In genomic region chr2:154143105-154143504, GRCh38 we compare ENCODE assay signal across 18 cellular contexts.
"Had no signal": no experiment of that assay in that cellular context is flagged by ENCODE, and none has a peak within 500 bp of the region (broad histone marks: within the 10 kb centered on the region; RNA-seq: fewer than 3 reads in every experiment).

No MANE protein-coding gene starts in this region.

- H3K79me2 ChIP-seq: hepatocyte had no signal

- H3K4me3 ChIP-seq: cardiac muscle cell, hepatocyte, psoas muscle, right lobe of liver, stomach, testis had no signal

- ATAC-seq: esophagus mucosa, psoas muscle, right lobe of liver had no signal

- H3K4me1 Mint-ChIP-seq: immature natural killer cell, nephron had no signal

- H3K4me1 ChIP-seq: psoas muscle, right lobe of liver, stomach, testis had no signal

- H3K9me3 Mint-ChIP-seq: activated T-helper 2 cell treated with anti-CD3 and anti-CD28 coated beads, Interferon-gamma antibody, Interleukin-2, Interleukin-4, amounts not matched to agents 10 μg/mL and 5 μg/mL and 100 μg/mL, durations not matched to agents 14 hours and 24 hours and 36 hours; nephron had no signal

- H3K27me3 ChIP-seq: cardiac muscle cell, hepatocyte, right lobe of liver, stomach, testis had no signal

- H3K36me3 ChIP-seq: cardiac muscle cell, right lobe of liver, stomach had no signal

- H2AFZ ChIP-seq: hepatocyte had no signal

- H3K9me3 ChIP-seq: psoas muscle, right lobe of liver, stomach, testis had no signal

- H3K27ac ChIP-seq: cardiac muscle cell, hepatocyte, psoas muscle, right lobe of liver, stomach, testis had no signal

- H3K27ac Mint-ChIP-seq: activated naive CD4-positive, alpha-beta T cell treated with anti-CD3 and anti-CD28 coated beads for 36 hours; activated T-helper 2 cell treated with anti-CD3 and anti-CD28 coated beads, Interferon-gamma antibody, Interleukin-2, Interleukin-4, amounts not matched to agents 10 μg/mL and 5 μg/mL and 100 μg/mL, durations not matched to agents 14 hours and 24 hours and 36 hours; immature natural killer cell; nephron had no signal

- H3K4me2 ChIP-seq: hepatocyte had no signal

- H3K36me3 Mint-ChIP-seq: immature natural killer cell had no signal

- DNase-seq: activated CD4-positive, alpha-beta T cell treated with anti-CD3 and anti-CD28 coated beads for 1 hour; activated CD4-positive, alpha-beta T cell treated with anti-CD3 and anti-CD28 coated beads, Interleukin-2, amount 50 U/mL, for 4 hours; activated naive CD4-positive, alpha-beta T cell treated with anti-CD3 and anti-CD28 coated beads for 36 hours; activated T-cell treated with anti-CD3 and anti-CD28 coated beads, Interleukin-2, amount 50 U/mL, for 1 hour; immature natural killer cell; psoas muscle; right lobe of liver; stimulated activated CD4-positive, alpha-beta T cell treated with anti-CD3 and anti-CD28 coated beads, Interleukin-12 subunit alpha, Interleukin-12 subunit beta, amount 100 ng/mL, for 4 hours; stimulated activated CD4-positive, alpha-beta T cell treated with anti-CD3 and anti-CD28 coated beads, Interleukin-2, amount 100 ng/mL, for 24 hours; stomach; T-helper 1 cell; T1000; testis had no signal

- H3K4me3 Mint-ChIP-seq: activated naive CD4-positive, alpha-beta T cell treated with anti-CD3 and anti-CD28 coated beads for 36 hours; immature natural killer cell; nephron had no signal
